In the genomic region with DNA sequence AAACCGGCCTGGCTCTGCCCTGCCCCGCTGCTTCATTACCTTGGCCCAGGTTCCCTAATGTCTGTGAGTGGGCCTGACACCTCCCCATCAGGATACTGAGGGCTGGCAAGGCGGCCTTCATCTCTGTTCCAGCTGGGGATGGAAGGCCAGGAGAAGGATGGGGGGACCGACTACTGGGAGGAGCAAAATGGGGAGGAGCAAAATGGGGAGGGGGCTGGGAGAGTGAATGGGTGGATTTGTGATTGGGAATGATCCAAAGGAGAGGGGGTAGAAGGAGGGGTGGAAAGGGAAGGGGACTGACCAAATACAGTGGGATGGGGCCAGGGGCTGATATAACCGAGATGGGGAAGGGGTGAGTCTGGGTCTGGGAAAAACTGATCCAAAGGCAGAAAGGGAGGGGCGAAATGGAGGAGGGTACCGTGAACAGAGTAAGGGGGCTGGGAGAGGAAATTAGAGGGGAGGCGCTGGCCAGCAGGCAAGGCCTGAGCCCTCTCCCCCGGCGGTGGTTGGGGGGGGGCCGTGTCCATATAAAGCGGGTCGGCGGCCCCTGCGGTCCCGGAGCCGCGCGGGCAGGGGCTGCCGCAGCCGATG, we compare ENCODE assay signal across 9 cellular contexts. TPM values are rescaled to one million over a fixed set of nuclear protein-coding genes. Genes with fewer than 3 reads are reported as not detected.
DNase-seq lines count a peak whose midpoint lies in the region; ATAC-seq and TF ChIP-seq lines count a peak whose summit lies in the region.
"Had no signal": no experiment of that assay in that cellular context is flagged by ENCODE, and none has a peak within 500 bp of the region (broad histone marks: within the 10 kb centered on the region; RNA-seq: fewer than 3 reads in every experiment).

A gene (plus strand): TSS at position 558 of the 591 bp plus-strand sequence. CDS start 31 bp downstream, at position 589.

- peaks cover 46 to 55% of the 10 kb centered on the region in 2 donors for H3K27me3 Mint-ChIP-seq in T-cell
- H3K27me3 Mint-ChIP-seq in osteocyte (ENCODE audit: unreplicated experiment) = peaks cover 19% of the 10 kb centered on the region

- H3K36me3 Mint-ChIP-seq in T-cell (peaks cover 4% of the 10 kb centered on the region), osteocyte (ENCODE audit: unreplicated experiment) (no peaks in the 10 kb centered on the region)

- POLR2A ChIA-PET in T-cell (lab: Charles Lee) = no interaction called here

- no peak for TF ChIP-seq CTCF in fibroblast of mammary gland (conservative IDR thresholded peaks at IDR 0.05; ENCODE audit: control insufficient read depth, insufficient read depth, low read depth, low read length)
- TF ChIP-seq CTCF in osteocyte (IDR thresholded peaks at IDR 0.05) = no peak

- H3K4me1 ChIP-seq in ES-I3 (ENCODE audit: insufficient read depth, low read length) = no peaks in the 10 kb centered on the region
- H3K4me1 ChIP-seq: adrenal gland had no signal

- no peak for ATAC-seq in T-cell (replicated peaks in 1 of 4)

- H3K4me3 Mint-ChIP-seq in T-cell = peak within 1 kb of the TSS in 2 of 3 donors; percentile 47 to 70
- peak within 1 kb of the TSS; percentile 69 for H3K4me3 Mint-ChIP-seq in osteocyte (ENCODE audit: unreplicated experiment)

- no peak for DNase-seq in T-cell
- no peak for DNase-seq in fibroblast of mammary gland (ENCODE audit: low read depth)
- no peak for DNase-seq in osteocyte (ENCODE audit: extremely low spot score, unreplicated experiment)
- DNase-seq in DMS 273 (lab: John Stamatoyannopoulos, UW; ENCODE audit: unreplicated experiment) = no peak
- no peak for DNase-seq in NCI-H446 (lab: John Stamatoyannopoulos, UW)
- DNase-seq in anterior cingulate cortex (lab: John Stamatoyannopoulos, UW) = no peak
- DNase-seq: adrenal gland had no signal

- H3K4me3 ChIP-seq in fibroblast of mammary gland (ENCODE audit: control insufficient read depth, low read depth, low read length) = peak within 1 kb of the TSS; percentile 7

- H3K4me1 Mint-ChIP-seq in T-cell = peaks cover 0 to 7% (median 5%) of the 10 kb centered on the region in 3 donors
- H3K4me1 Mint-ChIP-seq in osteocyte (ENCODE audit: unreplicated experiment) = peaks cover 16% of the 10 kb centered on the region

- H3K9me3 ChIP-seq in ES-I3 (ENCODE audit: control insufficient read depth, insufficient read depth, low read length) = no peaks in the 10 kb centered on the region
- H3K9me3 ChIP-seq: adrenal gland had no signal

- H3K9ac ChIP-seq in ES-I3 (ENCODE audit: low read depth, low read length) = peak within 1 kb of the TSS; percentile 47; the same call in 1 of the 2 replicates

- H3K27ac Mint-ChIP-seq in T-cell (no peak within 1 kb of the TSS), osteocyte (ENCODE audit: unreplicated experiment) (no peak within 1 kb of the TSS)

- H3K36me3 ChIP-seq in ES-I3 (ENCODE audit: insufficient read depth, low read length) = no peaks in the 10 kb centered on the region
- H3K36me3 ChIP-seq: adrenal gland had no signal

- no peaks in the 10 kb centered on the region for H3K9me3 Mint-ChIP-seq in T-cell
- no peaks in the 10 kb centered on the region for H3K9me3 Mint-ChIP-seq in osteocyte (ENCODE audit: unreplicated experiment)

- CTCF ChIA-PET in T-cell (lab: Charles Lee) = no interaction called here

RNA-seq across cellular contexts. Expression of the gene that starts here (rescaled TPM):
- total RNA-seq in T-cell = under 1 TPM in 1 of 5 donors, not detected in 4; 0.18 TPM
- not detected in 2 replicates for total RNA-seq in osteocyte
- total RNA-seq: adrenal gland, omental fat pad had no signal
